In the genomic region with DNA sequence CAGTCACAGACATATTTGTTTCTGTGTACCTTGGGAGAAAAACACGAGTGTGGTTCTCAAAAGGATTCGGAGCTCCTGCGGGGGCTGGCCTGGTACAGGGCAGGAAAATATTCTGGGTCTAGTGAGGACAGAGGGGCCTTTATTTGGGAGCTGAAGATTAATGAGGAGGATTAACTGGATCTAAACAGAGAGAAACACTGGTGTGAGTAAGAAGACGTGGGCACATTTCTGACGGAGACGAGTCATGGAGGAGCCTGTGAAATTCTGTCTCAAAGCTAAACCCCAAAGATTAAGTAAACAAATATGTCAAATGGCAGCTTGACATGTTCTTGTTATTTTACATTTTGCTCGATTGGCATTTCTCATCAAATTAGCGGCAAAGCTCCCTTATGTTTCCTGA, we compare ENCODE assay signal across 24 cellular contexts. TPM values are rescaled to one million over a fixed set of nuclear protein-coding genes. Genes with fewer than 3 reads are reported as not detected.
DNase-seq lines count a peak whose midpoint lies in the region; ATAC-seq and TF ChIP-seq lines count a peak whose summit lies in the region.
"Had no signal": no experiment of that assay in that cellular context is flagged by ENCODE, and none has a peak within 500 bp of the region (broad histone marks: within the 10 kb centered on the region; RNA-seq: fewer than 3 reads in every experiment).

No MANE protein-coding gene starts in this region.

- no peak for TF ChIP-seq POLR2A in body of pancreas (IDR thresholded peaks at IDR 0.05)

- DNase-seq in NCI-H226 (peak; percentile 32), body of pancreas (no peak), hepatocyte (ENCODE audit: low spot score) (no peak), HPDE6-E6E7 (ENCODE audit: extremely low spot score) (no peak), KBM-7 (no peak), HT-29 (ENCODE audit: low spot score) (no peak)
- DNase-seq: activated naive CD8-positive, alpha-beta T cell treated with anti-CD3 and anti-CD28 coated beads for 36 hours; activated T-cell treated with anti-CD3 and anti-CD28 coated beads, Interleukin-2, amount 50 U/mL, for 72 hours; BE2C; GDM1; kidney glomerular epithelial cell; NCI-H1694 treated with DMSO at 0.1 percent for 48 hours; NCI-H446; psoas muscle; stimulated activated CD4-positive, alpha-beta T cell treated with anti-CD3 and anti-CD28 coated beads, Interleukin-12 subunit alpha, Interleukin-12 subunit beta, amount 100 ng/mL, for 4 hours had no signal

- no peaks in the 10 kb centered on the region for H3K27me3 ChIP-seq in body of pancreas
- no peaks in the 10 kb centered on the region for H3K27me3 ChIP-seq in hepatocyte
- H3K27me3 ChIP-seq: BE2C, SJSA1 had no signal

- TF ChIP-seq CTCF in body of pancreas (IDR thresholded peaks at IDR 0.05) (no peak), hepatocyte (IDR thresholded peaks at IDR 0.05; ENCODE audit: poor library complexity) (no peak)

- WGBS in body of pancreas, 2 donors, result 78 to 82% methylated on average over 8 of the region's 8 CpGs
- 66% methylated on average over 8 of the region's 8 CpGs for WGBS in hepatocyte (ENCODE audit: low lambda C conversion rate, missing lambda C conversion rate)

- in situ Hi-C loops in KBM-7 (cut with MboI; ENCODE audit: low pct_unique_long_range_greater_than_20kb, low sequenced_read_pairs), result loop anchor here (25.0 kb wide), 1 partner anchor 276 kb away; no protein-coding TSS in a partner anchor

- ATAC-seq in body of pancreas (no peak), GM21367 (IDR thresholded peaks at IDR 0.05; ENCODE audit: unreplicated experiment) (no peak)
- ATAC-seq: activated CD4-positive, CD25-positive, alpha-beta regulatory T cell treated with anti-CD3 and anti-CD28 coated beads, Interleukin-2, amount 50 U/mL, for 24 hours; activated T-cell treated with anti-CD3 and anti-CD28 coated beads, Interleukin-2, amount 50 U/mL, for 72 hours; HepG2; psoas muscle had no signal

- H3K4me3 ChIP-seq in body of pancreas (no peak overlapping the region), hepatocyte (no peak overlapping the region)
- H3K4me3 ChIP-seq: psoas muscle, SJSA1 had no signal

- no peaks in the 10 kb centered on the region for H3K79me2 ChIP-seq in hepatocyte

- no peak overlapping the region for H2AFZ ChIP-seq in hepatocyte

- peak overlapping the region; percentile 28 for H3K4me2 ChIP-seq in hepatocyte

- H3K4me1 ChIP-seq in body of pancreas (peaks cover 25% of the 10 kb centered on the region), hepatocyte (ENCODE audit: insufficient read depth) (peaks cover 34% of the 10 kb centered on the region)
- H3K4me1 ChIP-seq: BE2C, SJSA1 had no signal

- intact Hi-C loops in body of pancreas (cut with DNase I), result loop anchor here (5.0 kb wide), 1 partner anchor 266 kb away; no protein-coding TSS in a partner anchor

- H3K27ac ChIP-seq in body of pancreas (peak overlapping the region in 3 of 4 donors; percentile 49 to 66 (median 61)), hepatocyte (peak overlapping the region; percentile 74), temporal lobe (ENCODE audit: low read depth, low read length) (peak overlapping the region; percentile 13)
- H3K27ac ChIP-seq: psoas muscle, SJSA1 had no signal

- H3K9me3 ChIP-seq in body of pancreas (no peaks in the 10 kb centered on the region), hepatocyte (ENCODE audit: low read depth) (no peaks in the 10 kb centered on the region)
- H3K9me3 ChIP-seq: BE2C, psoas muscle, SJSA1 had no signal

- no peaks in the 10 kb centered on the region for H4K20me1 ChIP-seq in hepatocyte (ENCODE audit: insufficient read depth, poor library complexity, severe bottlenecking)

- no peaks in the 10 kb centered on the region for H3K36me3 ChIP-seq in body of pancreas (replicated peaks in 1 of 2; ENCODE audit: insufficient read depth in 1 of 2, low read depth in 2 of 2)
- H3K36me3 ChIP-seq in hepatocyte (replicated peaks; ENCODE audit: insufficient read depth, low read depth), result no peaks in the 10 kb centered on the region
- H3K36me3 ChIP-seq: BE2C, SJSA1 had no signal

- no peaks in the 10 kb centered on the region for H3K9me2 ChIP-seq in hepatocyte (replicated peaks; ENCODE audit: insufficient read depth)

RNA-seq across cellular contexts. Expression of a gene that starts 12.7 kb away (rescaled TPM):
- total RNA-seq in body of pancreas (1 to 10 TPM in 1 of 2 donors, under 1 TPM in 1; 0.26 to 4.9 TPM), hepatocyte (8.8 and 9.6 TPM in 2 replicates), temporal lobe (under 0.01 TPM)
- 9.4 and 11.1 TPM in 2 replicates for polyA plus RNA-seq in hepatocyte
- not detected in 2 replicates for total RNA-seq in HT-29 (2014; rRNA removed; shearing (Covaris generic))
- total RNA-seq: activated naive CD8-positive, alpha-beta T cell treated with anti-CD3 and anti-CD28 coated beads for 36 hours; dermis blood vessel endothelial cell; HepG2; OCI-LY7; SJSA1 had no signal

RNA-seq across cellular contexts. Expression of a gene that starts 55.3 kb away (rescaled TPM):
- total RNA-seq in body of pancreas (not detected), hepatocyte (not detected in 2 replicates), temporal lobe (not detected)
- polyA plus RNA-seq in hepatocyte, result not detected in 2 replicates
- total RNA-seq in HT-29 (2014; rRNA removed; shearing (Covaris generic)), result not detected in 2 replicates
- total RNA-seq: activated naive CD8-positive, alpha-beta T cell treated with anti-CD3 and anti-CD28 coated beads for 36 hours; activated T-cell treated with anti-CD3 and anti-CD28 coated beads, Interleukin-2, amount 50 U/mL, for 72 hours; dermis blood vessel endothelial cell; HepG2; mesothelial cell of epicardium; OCI-LY7; psoas muscle; SJSA1 had no signal
- polyA plus RNA-seq: HepG2, neural cell, psoas muscle had no signal

RNA-seq across cellular contexts. Expression of a gene that starts 56.2 kb away (rescaled TPM):
- total RNA-seq in body of pancreas (10 to 100 TPM in 1 of 2 donors, 1 to 10 TPM in 1; 8.6 to 25.4 TPM), hepatocyte (45.4 and 57.9 TPM in 2 replicates), temporal lobe (20.4 TPM)
- polyA plus RNA-seq in hepatocyte, result 157 and 168 TPM in 2 replicates
- total RNA-seq in HT-29 (2014; rRNA removed; shearing (Covaris generic)), result 106 and 140 TPM in 2 replicates

Comparison
In these comparisons a context has a peak if more than half of its experiments do, and no peak if none do; other contexts are left out.
1. H3K27ac ChIP-seq: peak in every context shown above with its lines; median percentile 74 in hepatocyte; 61 in body of pancreas; 13 in temporal lobe.